In the genomic region with DNA sequence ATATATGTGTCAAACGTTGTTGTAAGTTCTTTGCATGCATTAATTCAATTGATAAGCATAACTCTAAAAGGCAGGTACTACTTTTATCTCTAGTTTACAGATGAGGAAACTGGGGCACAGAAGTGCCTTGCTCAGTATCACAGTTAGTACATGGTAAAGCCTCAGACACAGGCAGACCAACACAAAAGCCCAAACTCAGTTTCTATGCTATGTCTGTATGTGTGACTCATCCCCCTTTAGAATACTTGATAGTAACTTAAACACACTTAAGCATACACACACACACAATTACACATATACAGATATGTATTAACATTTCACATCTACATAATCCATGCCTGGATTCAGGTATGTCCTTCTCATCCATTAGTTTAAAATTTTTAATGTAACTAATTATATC, we compare ENCODE assay signal across 9 cellular contexts.
DNase-seq lines count a peak whose midpoint lies in the region; ATAC-seq, FAIRE-seq and TF ChIP-seq lines count a peak whose summit lies in the region.
"Had no signal": no experiment of that assay in that cellular context is flagged by ENCODE, and none has a peak within 500 bp of the region (broad histone marks: within the 10 kb centered on the region; RNA-seq: fewer than 3 reads in every experiment).

No MANE protein-coding gene starts in this region.

- peaks cover 33% of the 10 kb centered on the region for H3K4me1 Mint-ChIP-seq in activated naive CD8-positive, alpha-beta T cell treated with anti-CD3 and anti-CD28 coated beads, Interleukin-2, amount 50 U/mL, for 24 hours

- ATAC-seq in HG02981 (IDR thresholded peaks at IDR 0.05; ENCODE audit: unreplicated experiment): peak; percentile 43
- peak; percentile 92 for ATAC-seq in activated naive CD8-positive, alpha-beta T cell treated with anti-CD3 and anti-CD28 coated beads, Interleukin-2, amount 50 U/mL, for 24 hours
- no peak for ATAC-seq in GM18858 (IDR thresholded peaks at IDR 0.05; ENCODE audit: unreplicated experiment)
- no peak for ATAC-seq in aorta (ENCODE audit: low FRiP score)

- peak overlapping the region; percentile 12 to 40 for H3K27ac ChIP-seq in mucosa of rectum (ENCODE audit: low read depth in 2 of 2, low read length in 2 of 2)
- peak overlapping the region in 1 of 2 donors; percentile 48 for H3K27ac ChIP-seq in aorta (ENCODE audit: low read depth in 1 of 2, low read length in 2 of 2)

- DNase-seq in GM12892 (ENCODE audit: insufficient read length) (no peak), GOT3 (lab: John Stamatoyannopoulos, UW) (no peak), dedifferentiated amniotic fluid mesenchymal stem cell (ENCODE audit: extremely low spot score) (no peak), aorta (no peak)
- DNase-seq in activated naive CD8-positive, alpha-beta T cell treated with anti-CD3 and anti-CD28 coated beads, Interleukin-2, amount 50 U/mL, for 24 hours: no peak

- 28 to 30% methylated on average over 1 of the region's 1 CpG for WGBS in aorta, 2 donors

- intact Hi-C loops in aorta (cut with DNase I): no loop called here

- peak overlapping the region; percentile 65 for H3K27ac Mint-ChIP-seq in activated naive CD8-positive, alpha-beta T cell treated with anti-CD3 and anti-CD28 coated beads, Interleukin-2, amount 50 U/mL, for 24 hours

- H3K4me1 ChIP-seq in mucosa of rectum (ENCODE audit: control insufficient read depth in 2 of 2, insufficient read depth in 2 of 2, low read length in 2 of 2): peaks cover 7 to 31% of the 10 kb centered on the region in 2 donors
- H3K4me1 ChIP-seq in aorta (ENCODE audit: control insufficient read depth in 1 of 2, insufficient read depth in 2 of 2, low read length in 2 of 2): peaks cover 0 to 4% of the 10 kb centered on the region in 2 donors

- H3K36me3 ChIP-seq in mucosa of rectum (ENCODE audit: control insufficient read depth in 2 of 2, insufficient read depth in 2 of 2, low read length in 2 of 2) (no peaks in the 10 kb centered on the region), aorta (ENCODE audit: control insufficient read depth in 1 of 2, insufficient read depth in 2 of 2, low read length in 1 of 2) (no peaks in the 10 kb centered on the region)

- H3K27me3 ChIP-seq in mucosa of rectum (ENCODE audit: control insufficient read depth in 2 of 2, insufficient read depth in 2 of 2, low read length in 2 of 2) (no peaks in the 10 kb centered on the region), aorta (ENCODE audit: control insufficient read depth in 1 of 2, insufficient read depth in 2 of 2, low read length in 1 of 2) (no peaks in the 10 kb centered on the region)

- H3K9ac ChIP-seq in mucosa of rectum (ENCODE audit: low read depth in 1 of 2, low read length in 2 of 2): no peak overlapping the region

- H3K27me3 Mint-ChIP-seq in activated naive CD8-positive, alpha-beta T cell treated with anti-CD3 and anti-CD28 coated beads, Interleukin-2, amount 50 U/mL, for 24 hours: no peaks in the 10 kb centered on the region

- H3K4me3 Mint-ChIP-seq in activated naive CD8-positive, alpha-beta T cell treated with anti-CD3 and anti-CD28 coated beads, Interleukin-2, amount 50 U/mL, for 24 hours: no peak overlapping the region

- H3K9me3 ChIP-seq in mucosa of rectum (ENCODE audit: control insufficient read depth in 2 of 2, low read length in 2 of 2) (no peaks in the 10 kb centered on the region), aorta (ENCODE audit: control insufficient read depth, low read length) (no peaks in the 10 kb centered on the region)

- no peak overlapping the region for H3K4me3 ChIP-seq in mucosa of rectum (ENCODE audit: low read length in 2 of 2)
- H3K4me3 ChIP-seq in aorta (ENCODE audit: low read length in 2 of 2): no peak overlapping the region
- H3K4me3 ChIP-seq: lung had no signal

- no peak for TF ChIP-seq POLR2A in GM12892 (IDR thresholded peaks at IDR 0.05; ENCODE audit: low read depth, low read length)

- no peaks in the 10 kb centered on the region for H3K36me3 Mint-ChIP-seq in activated naive CD8-positive, alpha-beta T cell treated with anti-CD3 and anti-CD28 coated beads, Interleukin-2, amount 50 U/mL, for 24 hours (ENCODE audit: low read depth)

- peak; percentile 53 for FAIRE-seq in GM12892 (lab: Jason Lieb, UNC)

- H3K9me3 Mint-ChIP-seq in activated naive CD8-positive, alpha-beta T cell treated with anti-CD3 and anti-CD28 coated beads, Interleukin-2, amount 50 U/mL, for 24 hours: peaks cover 8% of the 10 kb centered on the region

Comparison
In these comparisons a context has a peak if more than half of its experiments do, and no peak if none do; other contexts are left out.
1. ATAC-seq: peak in HG02981 (single experiment) and activated naive CD8-positive, alpha-beta T cell treated with anti-CD3 and anti-CD28 coated beads, Interleukin-2, amount 50 U/mL, for 24 hours (single experiment); none in GM18858 (single experiment) and aorta (single experiment).